In genomic region chr18:51197661-51198424, GRCh38 we compare ENCODE assay signal across 8 cellular contexts. TPM values are rescaled to one million over a fixed set of nuclear protein-coding genes. Genes with fewer than 3 reads are reported as not detected.
DNase-seq lines count a peak whose midpoint lies in the region; TF ChIP-seq lines count a peak whose summit lies in the region.

TSS of gene MEX3C (minus strand) at chr18:51197681. CDS start at chr18:51197320, 361 bp downstream.

- H3K27me3 ChIP-seq in GM06990 (replicated peaks; ENCODE audit: control insufficient read depth, insufficient read depth, low read length): no peaks in the 10 kb centered on the region
- no peaks in the 10 kb centered on the region for H3K27me3 ChIP-seq in neuron (ENCODE audit: insufficient read depth, low read length)
- H3K27me3 ChIP-seq in subcutaneous abdominal adipose tissue (ENCODE audit: control insufficient read depth in 5 of 5, insufficient read depth in 4 of 5, low read length in 5 of 5): no peaks in the 10 kb centered on the region

- peaks cover 16% of the 10 kb centered on the region for H3K4me1 ChIP-seq in neuron (ENCODE audit: insufficient read depth, low read length)
- peaks cover 3 to 33% (median 28%) of the 10 kb centered on the region in 5 donors for H3K4me1 ChIP-seq in subcutaneous abdominal adipose tissue (ENCODE audit: control insufficient read depth in 5 of 5, insufficient read depth in 5 of 5, low read length in 5 of 5)

- H3K9ac ChIP-seq in subcutaneous abdominal adipose tissue (ENCODE audit: low read length in 5 of 5): peak within 1 kb of the TSS; percentile 74 to 93 (median 89)

- no peaks in the 10 kb centered on the region; the same call in 1 of the 2 replicates for H3K36me3 ChIP-seq in GM06990 (ENCODE audit: control insufficient read depth, insufficient read depth, low read length)
- H3K36me3 ChIP-seq in neuron (ENCODE audit: insufficient read depth, low read length): no peaks in the 10 kb centered on the region
- H3K36me3 ChIP-seq in subcutaneous abdominal adipose tissue (ENCODE audit: control insufficient read depth in 5 of 5, insufficient read depth in 5 of 5, low read length in 5 of 5): no peaks in the 10 kb centered on the region

- peak; percentile 26 for TF ChIP-seq CTCF in GM06990 (IDR thresholded peaks at IDR 0.05; ENCODE audit: insufficient read depth, low read length, poor library complexity, severe bottlenecking)
- TF ChIP-seq CTCF in HFF-Myc (IDR thresholded peaks at IDR 0.05; ENCODE audit: low read depth, low read length, missing control alignments): peak; percentile 14

- H3K4me3 ChIP-seq in GM06990 (replicated peaks; ENCODE audit: low read depth, low read length) (peak within 1 kb of the TSS; percentile 97), HFF-Myc (replicated peaks; ENCODE audit: low read depth, low read length) (peak within 1 kb of the TSS; percentile 89), neuron (ENCODE audit: low read length) (peak within 1 kb of the TSS; percentile 95), subcutaneous abdominal adipose tissue (ENCODE audit: low read depth in 1 of 5, low read length in 5 of 5) (peak within 1 kb of the TSS; percentile 88 to 96 (median 94))

- peak within 1 kb of the TSS; percentile 90 for H3K27ac ChIP-seq in subcutaneous abdominal adipose tissue (ENCODE audit: low read depth, low read length)

- DNase-seq in GM06990 (ENCODE audit: extremely low read depth, insufficient read length) (peak; percentile 99), HFF-Myc (ENCODE audit: extremely low read depth, low read depth) (peak; percentile 97), MV-4-11 (lab: John Stamatoyannopoulos, UW) (peak; percentile 99), SK-MEL-5 (ENCODE audit: low read depth, low spot score) (peak; percentile 99), foreskin melanocyte (peak; percentile 99)
- DNase-seq in activated naive CD4-positive, alpha-beta T cell treated with Interleukin-2 at 50 U/mL for 16 hours: peak; percentile 100

- no peaks in the 10 kb centered on the region for H3K9me3 ChIP-seq in neuron (ENCODE audit: low read length)
- H3K9me3 ChIP-seq in subcutaneous abdominal adipose tissue (ENCODE audit: control insufficient read depth in 5 of 5, low read length in 5 of 5): peaks cover 0 to 6% (median 0%) of the 10 kb centered on the region in 5 donors

- in situ Hi-C loops in SK-MEL-5 (cut with HindIII; ENCODE audit: low pct_unique_long_range_greater_than_20kb, low sequenced_read_pairs): no loop called here

- H2AFZ ChIP-seq in neuron (ENCODE audit: low read depth, low read length): peak within 1 kb of the TSS; percentile 31

RNA-seq across cellular contexts. Expression of gene MEX3C, which starts in this region (rescaled TPM):
- 72.9 and 76.3 TPM in 2 replicates for total RNA-seq in SK-MEL-5 (2014; rRNA removed; shearing (Covaris generic))
- 49.9 and 64.6 TPM in 2 replicates for polyA plus RNA-seq in SK-MEL-5 (2015; cell fraction: cytosol; rRNA removed)
- polyA plus RNA-seq in SK-MEL-5 (2015; cell fraction: nucleus; rRNA removed): 37.2 and 37.8 TPM in 2 replicates

Comparison
In these comparisons a context has a peak if more than half of its experiments do, and no peak if none do; other contexts are left out.
1. Peak in every context shown above with its lines: DNase-seq, H3K4me3 ChIP-seq and H3K27ac ChIP-seq.